Comparison of ENCODE assay signal across 8 cellular contexts in genomic region chr9:8856686-8857329, GRCh38.
DNase-seq lines count a peak whose midpoint lies in the region; ATAC-seq lines count a peak whose summit lies in the region.

No MANE protein-coding gene starts in this region.

- DNase-seq in NCI-H1105 treated with DMSO at 0.1 percent for 48 hours (lab: John Stamatoyannopoulos, UW) (peak; percentile 43), NCI-H1105 (lab: John Stamatoyannopoulos, UW) (no peak), posterior vena cava (ENCODE audit: low spot score) (no peak)
- DNase-seq in activated T-helper 1 cell treated with anti-CD3 and anti-CD28 coated beads, Interleukin-12 subunit alpha, Interleukin-12 subunit beta, Interleukin-2, Interleukin-4 antibody, amounts not matched to agents 30 ng/mL and 10 ng/mL and 1 ng/mL, durations not matched to agents 14 hours and 24 hours and 36 hours (ENCODE audit: low spot score), result no peak

- H3K4me3 ChIP-seq in iPS-18c (ENCODE audit: insufficient read depth, low read depth, low read length), result peak overlapping the region; percentile 83

- H3K27ac Mint-ChIP-seq in activated T-helper 1 cell treated with anti-CD3 and anti-CD28 coated beads, Interleukin-12 subunit alpha, Interleukin-12 subunit beta, Interleukin-2, Interleukin-4 antibody, amounts not matched to agents 30 ng/mL and 10 ng/mL and 1 ng/mL, durations not matched to agents 14 hours and 24 hours and 36 hours, result no peak overlapping the region
- no peak overlapping the region for H3K27ac Mint-ChIP-seq in stimulated activated naive CD8-positive, alpha-beta T cell treated with anti-CD3 and anti-CD28 coated beads, Interleukin-15, Interleukin-2, amounts not matched to agents 100 ng/mL and 50 ng/mL, for 24 hours

- no peaks in the 10 kb centered on the region for H3K9me3 Mint-ChIP-seq in activated T-helper 1 cell treated with anti-CD3 and anti-CD28 coated beads, Interleukin-12 subunit alpha, Interleukin-12 subunit beta, Interleukin-2, Interleukin-4 antibody, amounts not matched to agents 30 ng/mL and 10 ng/mL and 1 ng/mL, durations not matched to agents 14 hours and 24 hours and 36 hours
- H3K9me3 Mint-ChIP-seq in stimulated activated naive CD8-positive, alpha-beta T cell treated with anti-CD3 and anti-CD28 coated beads, Interleukin-15, Interleukin-2, amounts not matched to agents 100 ng/mL and 50 ng/mL, for 24 hours, result no peaks in the 10 kb centered on the region

- peak overlapping the region; percentile 16 for H3K4me3 Mint-ChIP-seq in activated T-helper 1 cell treated with anti-CD3 and anti-CD28 coated beads, Interleukin-12 subunit alpha, Interleukin-12 subunit beta, Interleukin-2, Interleukin-4 antibody, amounts not matched to agents 30 ng/mL and 10 ng/mL and 1 ng/mL, durations not matched to agents 14 hours and 24 hours and 36 hours
- peak overlapping the region; percentile 62 for H3K4me3 Mint-ChIP-seq in stimulated activated naive CD8-positive, alpha-beta T cell treated with anti-CD3 and anti-CD28 coated beads, Interleukin-15, Interleukin-2, amounts not matched to agents 100 ng/mL and 50 ng/mL, for 24 hours

- intact Hi-C loops in activated T-helper 1 cell treated with anti-CD3 and anti-CD28 coated beads, Interleukin-12 subunit alpha, Interleukin-12 subunit beta, Interleukin-2, Interleukin-4 antibody, amounts not matched to agents 30 ng/mL and 10 ng/mL and 1 ng/mL, durations not matched to agents 14 hours and 24 hours and 36 hours (cut with micrococcal nuclease), result no loop called here
- intact Hi-C loops in posterior vena cava (cut with DNase I), result no loop called here

- ATAC-seq in GM21619 (IDR thresholded peaks at IDR 0.05; ENCODE audit: unreplicated experiment), result no peak
- ATAC-seq in GM19452 (IDR thresholded peaks at IDR 0.05; ENCODE audit: unreplicated experiment), result no peak

- peaks cover 48% of the 10 kb centered on the region for H3K27me3 Mint-ChIP-seq in activated T-helper 1 cell treated with anti-CD3 and anti-CD28 coated beads, Interleukin-12 subunit alpha, Interleukin-12 subunit beta, Interleukin-2, Interleukin-4 antibody, amounts not matched to agents 30 ng/mL and 10 ng/mL and 1 ng/mL, durations not matched to agents 14 hours and 24 hours and 36 hours (ENCODE audit: insufficient read depth)
- H3K27me3 Mint-ChIP-seq in stimulated activated naive CD8-positive, alpha-beta T cell treated with anti-CD3 and anti-CD28 coated beads, Interleukin-15, Interleukin-2, amounts not matched to agents 100 ng/mL and 50 ng/mL, for 24 hours, result peaks cover 67% of the 10 kb centered on the region

- no peaks in the 10 kb centered on the region for H3K9me3 ChIP-seq in iPS-18c (ENCODE audit: control insufficient read depth, insufficient read depth, low read length)

- no peaks in the 10 kb centered on the region for H3K4me1 Mint-ChIP-seq in activated T-helper 1 cell treated with anti-CD3 and anti-CD28 coated beads, Interleukin-12 subunit alpha, Interleukin-12 subunit beta, Interleukin-2, Interleukin-4 antibody, amounts not matched to agents 30 ng/mL and 10 ng/mL and 1 ng/mL, durations not matched to agents 14 hours and 24 hours and 36 hours (ENCODE audit: low read depth)
- H3K4me1 Mint-ChIP-seq in stimulated activated naive CD8-positive, alpha-beta T cell treated with anti-CD3 and anti-CD28 coated beads, Interleukin-15, Interleukin-2, amounts not matched to agents 100 ng/mL and 50 ng/mL, for 24 hours (ENCODE audit: low read depth), result peaks cover 11% of the 10 kb centered on the region

- no peaks in the 10 kb centered on the region for H3K36me3 Mint-ChIP-seq in activated T-helper 1 cell treated with anti-CD3 and anti-CD28 coated beads, Interleukin-12 subunit alpha, Interleukin-12 subunit beta, Interleukin-2, Interleukin-4 antibody, amounts not matched to agents 30 ng/mL and 10 ng/mL and 1 ng/mL, durations not matched to agents 14 hours and 24 hours and 36 hours (ENCODE audit: low read depth)
- no peaks in the 10 kb centered on the region for H3K36me3 Mint-ChIP-seq in stimulated activated naive CD8-positive, alpha-beta T cell treated with anti-CD3 and anti-CD28 coated beads, Interleukin-15, Interleukin-2, amounts not matched to agents 100 ng/mL and 50 ng/mL, for 24 hours (ENCODE audit: low read depth)
